In genomic region chr11:127050141-127050632, GRCh38 we compare ENCODE assay signal across 21 cellular contexts. TPM values are rescaled to one million over a fixed set of nuclear protein-coding genes. Genes with fewer than 3 reads are reported as not detected.
"Had no signal": no experiment of that assay in that cellular context is flagged by ENCODE, and none has a peak within 500 bp of the region (broad histone marks: within the 10 kb centered on the region; RNA-seq: fewer than 3 reads in every experiment).

No MANE protein-coding gene starts in this region.

- DNase-seq: activated CD4-positive, alpha-beta T cell treated with anti-CD3 and anti-CD28 coated beads, Interleukin-2, amount 10 ng/mL, durations not matched to agents 24 days and 14 days; activated CD4-positive, alpha-beta T cell treated with anti-CD3 and anti-CD28 coated beads, Interleukin-2, amount 50 U/mL, for 4 hours; activated CD8-positive, alpha-beta T cell treated with anti-CD3 and anti-CD28 coated beads for 36 hours; activated gamma-delta T cell; activated naive CD4-positive, alpha-beta T cell treated with Interleukin-2 at 50 U/mL for 16 hours; activated T-cell treated with anti-CD3 and anti-CD28 coated beads, Interleukin-2, amount 50 U/mL, for 24 hours; adrenal gland; body of pancreas; MM.1S; NCI-H1092 treated with DMSO at 0.1 percent for 48 hours; NCI-H1417; NCI-H1694; NCI-H2081 treated with DMSO at 0.1 percent for 48 hours; NCI-H226; NCI-H446 treated with DMSO at 0.1 percent for 48 hours; NCI-H524 treated with DMSO at 0.1 percent for 48 hours; SHP77 treated with DMSO at 0.1 percent for 48 hours; SK-N-SH had no signal

- ATAC-seq: activated CD8-positive, alpha-beta T cell treated with anti-CD3 and anti-CD28 coated beads for 36 hours; body of pancreas; Panc1 had no signal

RNA-seq across cellular contexts. Expression of gene KIRREL3, which starts 49.6 kb away (rescaled TPM):
- total RNA-seq: activated CD4-positive, alpha-beta T cell treated with anti-CD3 and anti-CD28 coated beads, Interleukin-2, amount 10 ng/mL, durations not matched to agents 24 days and 14 days; activated CD8-positive, alpha-beta memory T cell treated with anti-CD3 and anti-CD28 coated beads for 36 hours; activated CD8-positive, alpha-beta T cell treated with anti-CD3 and anti-CD28 coated beads for 36 hours; activated T-helper 2 cell treated with anti-CD3 and anti-CD28 coated beads, Interferon-gamma antibody, Interleukin-2, Interleukin-4, amounts not matched to agents 10 μg/mL and 5 μg/mL and 100 μg/mL, durations not matched to agents 14 hours and 24 hours and 36 hours had no signal
